ENCODE assay signal across 1 cellular context in genomic region chr20:49138431-49138830, GRCh38.
TF ChIP-seq lines count a peak whose summit lies in the region.

No MANE protein-coding gene starts in this region.

TF ChIP-seq in HepG2, 621 proteins besides CTCF, POLR2A, EP300 and RAD21 (continued from another document):
- TF ChIP-seq, protein P1, sequence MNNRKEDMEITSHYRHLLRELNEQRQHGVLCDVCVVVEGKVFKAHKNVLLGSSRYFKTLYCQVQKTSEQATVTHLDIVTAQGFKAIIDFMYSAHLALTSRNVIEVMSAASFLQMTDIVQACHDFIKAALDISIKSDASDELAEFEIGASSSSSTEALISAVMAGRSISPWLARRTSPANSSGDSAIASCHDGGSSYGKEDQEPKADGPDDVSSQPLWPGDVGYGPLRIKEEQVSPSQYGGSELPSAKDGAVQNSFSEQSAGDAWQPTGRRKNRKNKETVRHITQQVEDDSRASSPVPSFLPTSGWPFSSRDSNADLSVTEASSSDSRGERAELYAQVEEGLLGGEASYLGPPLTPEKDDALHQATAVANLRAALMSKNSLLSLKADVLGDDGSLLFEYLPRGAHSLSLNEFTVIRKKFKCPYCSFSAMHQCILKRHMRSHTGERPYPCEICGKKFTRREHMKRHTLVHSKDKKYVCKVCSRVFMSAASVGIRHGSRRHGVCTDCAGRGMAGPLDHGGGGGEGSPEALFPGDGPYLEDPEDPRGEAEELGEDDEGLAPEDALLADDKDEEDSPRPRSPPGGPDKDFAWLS (CRISPR knock-in tag; IDR thresholded peaks at IDR 0.05; ENCODE audit: borderline replicate concordance): no peak
- no peak for TF ChIP-seq ZNF816 (CRISPR knock-in tag; IDR thresholded peaks at IDR 0.05; ENCODE audit: borderline replicate concordance)
- TF ChIP-seq NR0B2 (CRISPR knock-in tag; IDR thresholded peaks at IDR 0.05): no peak
- TF ChIP-seq ZNF644 (CRISPR knock-in tag; IDR thresholded peaks at IDR 0.05; ENCODE audit: low read depth): no peak
- TF ChIP-seq TARDBP (CRISPR knock-in tag; IDR thresholded peaks at IDR 0.05): no peak
- TF ChIP-seq ZMYM3 (CRISPR knock-in tag; IDR thresholded peaks at IDR 0.05): 0 out of 2 replicates have a peak, but pooled peaks have one; percentile 23
- TF ChIP-seq, protein P2, sequence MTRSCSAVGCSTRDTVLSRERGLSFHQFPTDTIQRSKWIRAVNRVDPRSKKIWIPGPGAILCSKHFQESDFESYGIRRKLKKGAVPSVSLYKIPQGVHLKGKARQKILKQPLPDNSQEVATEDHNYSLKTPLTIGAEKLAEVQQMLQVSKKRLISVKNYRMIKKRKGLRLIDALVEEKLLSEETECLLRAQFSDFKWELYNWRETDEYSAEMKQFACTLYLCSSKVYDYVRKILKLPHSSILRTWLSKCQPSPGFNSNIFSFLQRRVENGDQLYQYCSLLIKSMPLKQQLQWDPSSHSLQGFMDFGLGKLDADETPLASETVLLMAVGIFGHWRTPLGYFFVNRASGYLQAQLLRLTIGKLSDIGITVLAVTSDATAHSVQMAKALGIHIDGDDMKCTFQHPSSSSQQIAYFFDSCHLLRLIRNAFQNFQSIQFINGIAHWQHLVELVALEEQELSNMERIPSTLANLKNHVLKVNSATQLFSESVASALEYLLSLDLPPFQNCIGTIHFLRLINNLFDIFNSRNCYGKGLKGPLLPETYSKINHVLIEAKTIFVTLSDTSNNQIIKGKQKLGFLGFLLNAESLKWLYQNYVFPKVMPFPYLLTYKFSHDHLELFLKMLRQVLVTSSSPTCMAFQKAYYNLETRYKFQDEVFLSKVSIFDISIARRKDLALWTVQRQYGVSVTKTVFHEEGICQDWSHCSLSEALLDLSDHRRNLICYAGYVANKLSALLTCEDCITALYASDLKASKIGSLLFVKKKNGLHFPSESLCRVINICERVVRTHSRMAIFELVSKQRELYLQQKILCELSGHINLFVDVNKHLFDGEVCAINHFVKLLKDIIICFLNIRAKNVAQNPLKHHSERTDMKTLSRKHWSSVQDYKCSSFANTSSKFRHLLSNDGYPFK (CRISPR knock-in tag; IDR thresholded peaks at IDR 0.05; ENCODE audit: borderline replicate concordance): no peak
